In the genomic region with DNA sequence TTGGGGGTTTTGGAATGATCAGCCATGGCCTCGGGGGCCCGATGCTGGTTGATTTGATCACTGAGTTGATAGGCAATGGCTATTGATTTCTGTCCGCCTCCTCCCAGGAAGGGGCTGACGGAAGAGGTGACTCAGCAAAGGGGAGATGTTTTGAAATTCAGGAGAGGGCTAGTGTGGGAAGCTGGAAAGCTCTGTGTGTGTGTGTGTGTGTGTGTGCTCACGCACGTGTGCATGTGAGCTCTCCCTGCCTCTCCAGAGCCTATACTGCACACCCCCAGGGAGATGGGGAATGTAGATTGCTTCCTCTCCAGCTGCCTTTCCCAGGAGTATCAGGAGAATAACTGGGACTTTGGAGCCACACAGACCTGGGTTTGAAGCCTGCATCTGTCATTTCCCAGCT, we compare ENCODE assay signal across 17 cellular contexts.
DNase-seq lines count a peak whose midpoint lies in the region; ATAC-seq and TF ChIP-seq lines count a peak whose summit lies in the region.
"Had no signal": no experiment of that assay in that cellular context is flagged by ENCODE, and none has a peak within 500 bp of the region (broad histone marks: within the 10 kb centered on the region; RNA-seq: fewer than 3 reads in every experiment).

No MANE protein-coding gene starts in this region.

- 54% methylated on average over 6 of the region's 6 CpGs for WGBS in SK-N-SH (ENCODE audit: low lambda C conversion rate)

- H2AFZ ChIP-seq in SU-DHL-6 (ENCODE audit: low read depth, low read length, severe bottlenecking) (no peak overlapping the region), SK-N-SH (ENCODE audit: low read depth) (no peak overlapping the region)

- H3K4me3 ChIP-seq in HEK293 (ENCODE audit: low read depth, low read length) = no peak overlapping the region
- H3K4me3 ChIP-seq in SU-DHL-6 (ENCODE audit: insufficient read depth, low read length, poor library complexity, severe bottlenecking) = no peak overlapping the region
- H3K4me3 ChIP-seq in fibroblast of pulmonary artery (replicated peaks; ENCODE audit: low read depth, low read length) = no peak overlapping the region
- H3K4me3 ChIP-seq in SK-N-SH (ENCODE audit: low read depth in 2 of 2, low read length in 1 of 2) = no peak overlapping the region
- H3K4me3 ChIP-seq: SJCRH30 had no signal

- H3K27ac ChIP-seq in HEK293 (ENCODE audit: extremely low read depth, low read depth, low read length) = no peak overlapping the region
- peak overlapping the region; percentile 98 for H3K27ac ChIP-seq in SU-DHL-6 (ENCODE audit: low read depth, low read length)
- no peak overlapping the region for H3K27ac ChIP-seq in SK-N-SH (ENCODE audit: low read depth in 2 of 2, low read length in 1 of 2)
- H3K27ac ChIP-seq: C4-2B, KMS-11, SJCRH30 had no signal

- CTCF ChIA-PET in HEK293 (lab: Yijun Ruan, JAX) = interaction anchor here (0.7 kb wide), 1 partner anchor 12 kb away, joined by 4 read pairs; no protein-coding TSS in a partner anchor
- CTCF ChIA-PET in SK-N-SH (lab: Yijun Ruan, JAX) = interaction anchor here (1.0 kb wide), 1 partner anchor 193 kb away, joined by 3 read pairs; no protein-coding TSS in a partner anchor

- peak overlapping the region; percentile 97; the same call in 1 of the 2 replicates for H3K9ac ChIP-seq in SU-DHL-6 (ENCODE audit: low read length)
- no peak overlapping the region for H3K9ac ChIP-seq in SK-N-SH
- H3K9ac ChIP-seq: KMS-11 had no signal

- TF ChIP-seq CTCF in HEK293 (tag by site-specific recombination; IDR thresholded peaks at IDR 0.05) = no peak
- no peak for TF ChIP-seq CTCF in SU-DHL-6 (IDR thresholded peaks at IDR 0.05; ENCODE audit: insufficient read depth, low read length, poor library complexity, severe bottlenecking)
- TF ChIP-seq CTCF in fibroblast of pulmonary artery (IDR thresholded peaks at IDR 0.05; ENCODE audit: low read length, missing control alignments) = no peak
- no peak for TF ChIP-seq CTCF in nephron progenitor cell (IDR thresholded peaks at IDR 0.05)
- no peak for TF ChIP-seq CTCF in SK-N-SH (IDR thresholded peaks at IDR 0.05)

- DNase-seq in fibroblast of pulmonary artery (ENCODE audit: low read depth) (peak; percentile 2), nephron progenitor cell (no peak), SK-N-SH (no peak), dedifferentiated amniotic fluid mesenchymal stem cell (ENCODE audit: extremely low spot score) (no peak)
- DNase-seq: ACHN, AML-193, MV-4-11, NCI-H1694 treated with DMSO at 0.1 percent for 48 hours, NCI-H226, NCI-H524, SJCRH30 had no signal

- no peak for ATAC-seq in HG02973 (IDR thresholded peaks at IDR 0.05; ENCODE audit: unreplicated experiment)
- ATAC-seq in HG03097 (IDR thresholded peaks at IDR 0.05; ENCODE audit: low FRiP score, unreplicated experiment) = no peak

- H3K4me2 ChIP-seq in SU-DHL-6 (ENCODE audit: low read depth, low read length, poor library complexity, severe bottlenecking) = peak overlapping the region; percentile 84
- no peak overlapping the region for H3K4me2 ChIP-seq in SK-N-SH
- H3K4me2 ChIP-seq: KMS-11 had no signal

- H3K27ac Mint-ChIP-seq in nephron progenitor cell = peak overlapping the region; percentile 53

- H3K27me3 ChIP-seq in SU-DHL-6 (ENCODE audit: low read length) (no peaks in the 10 kb centered on the region), SK-N-SH (ENCODE audit: insufficient read depth) (no peaks in the 10 kb centered on the region)
- H3K27me3 ChIP-seq: SJCRH30 had no signal

- no peaks in the 10 kb centered on the region for H3K4me1 ChIP-seq in HEK293 (ENCODE audit: control insufficient read depth, insufficient read depth, low read length)
- peaks cover 0 to 13% of the 10 kb centered on the region in 2 experiments; a peak in 1 of 4 replicates for H3K4me1 ChIP-seq in SK-N-SH (ENCODE audit: control insufficient read depth in 1 of 2, insufficient read depth in 2 of 2, low read depth in 1 of 2, low read length in 1 of 2)
- H3K4me1 ChIP-seq: SJCRH30 had no signal

- peaks cover 47% of the 10 kb centered on the region for H3F3A ChIP-seq in SU-DHL-6 (ENCODE audit: insufficient read depth)
- H3F3A ChIP-seq in SK-N-SH (replicated peaks; ENCODE audit: insufficient read depth) = no peaks in the 10 kb centered on the region

- POLR2A ChIA-PET in HEK293 (lab: Yijun Ruan, JAX) = interaction anchor here (0.6 kb wide), 1 partner anchor 22 kb away, joined by 3 read pairs; no protein-coding TSS in a partner anchor
- POLR2A ChIA-PET in SK-N-SH (lab: Yijun Ruan, JAX) = interaction anchor here (0.6 kb wide), 1 partner anchor 24 kb away, joined by 3 read pairs; no protein-coding TSS in a partner anchor

- H3K79me2 ChIP-seq in SU-DHL-6 (ENCODE audit: insufficient read depth, low read length) (peaks cover 100% of the 10 kb centered on the region), SK-N-SH (ENCODE audit: insufficient read depth) (no peaks in the 10 kb centered on the region)

- no peak for TF ChIP-seq RAD21 in SK-N-SH (IDR thresholded peaks at IDR 0.05; ENCODE audit: low read length)

- H3K36me3 ChIP-seq in HEK293 (ENCODE audit: control insufficient read depth in 2 of 2, insufficient read depth in 1 of 2, low read length in 2 of 2) (no peaks in the 10 kb centered on the region), SU-DHL-6 (ENCODE audit: low read length) (peaks cover 28% of the 10 kb centered on the region), SK-N-SH (replicated peaks in 1 of 2; ENCODE audit: control insufficient read depth in 1 of 2, insufficient read depth in 2 of 2, low read length in 1 of 2) (no peaks in the 10 kb centered on the region)
- H3K36me3 ChIP-seq: SJCRH30 had no signal

- TF ChIP-seq EP300 in SK-N-SH (IDR thresholded peaks at IDR 0.05; ENCODE audit: borderline replicate concordance in 1 of 2, low read depth in 1 of 2, low read length in 1 of 2) = no peak

- H3K9me3 Mint-ChIP-seq in nephron progenitor cell = peaks cover 25% of the 10 kb centered on the region

- peaks cover 11% of the 10 kb centered on the region for H3K4me1 Mint-ChIP-seq in nephron progenitor cell

- H4K20me1 ChIP-seq in SU-DHL-6 (ENCODE audit: low read depth, low read length) = peaks cover 25% of the 10 kb centered on the region; the same call in 1 of the 2 replicates
- H4K20me1 ChIP-seq in SK-N-SH (ENCODE audit: insufficient read depth) = no peaks in the 10 kb centered on the region

- H3K9me2 ChIP-seq in SU-DHL-6 (replicated peaks; ENCODE audit: insufficient read depth, low read length) = no peaks in the 10 kb centered on the region
- H3K9me2 ChIP-seq in SK-N-SH = no peaks in the 10 kb centered on the region

- H3K9me3 ChIP-seq in HEK293 (ENCODE audit: control insufficient read depth, insufficient read depth, low read depth, low read length) = no peaks in the 10 kb centered on the region
- H3K9me3 ChIP-seq in SU-DHL-6 (ENCODE audit: insufficient read depth, low read length) = no peaks in the 10 kb centered on the region
- H3K9me3 ChIP-seq in SK-N-SH = no peaks in the 10 kb centered on the region
- H3K9me3 ChIP-seq: SJCRH30 had no signal

- no peak overlapping the region for H3K4me3 Mint-ChIP-seq in nephron progenitor cell

- H3K27me3 Mint-ChIP-seq in nephron progenitor cell (ENCODE audit: low read depth, poor library complexity) = peaks cover 16% of the 10 kb centered on the region

- H3K36me3 Mint-ChIP-seq in nephron progenitor cell (ENCODE audit: low read depth) = peaks cover 11% of the 10 kb centered on the region

TF ChIP-seq in HEK293, 187 proteins besides CTCF, POLR2A, EP300 and RAD21:
- peak; percentile 55 for TF ChIP-seq ZFHX2 (tag by site-specific recombination; conservative IDR thresholded peaks at IDR 0.05)
- no peak for TF ChIP-seq ZNF514 (tag by site-specific recombination; IDR thresholded peaks at IDR 0.05)

TF ChIP-seq in SK-N-SH, 30 proteins besides CTCF, POLR2A, EP300 and RAD21 (continues in another document):
- TF ChIP-seq, protein P1, sequence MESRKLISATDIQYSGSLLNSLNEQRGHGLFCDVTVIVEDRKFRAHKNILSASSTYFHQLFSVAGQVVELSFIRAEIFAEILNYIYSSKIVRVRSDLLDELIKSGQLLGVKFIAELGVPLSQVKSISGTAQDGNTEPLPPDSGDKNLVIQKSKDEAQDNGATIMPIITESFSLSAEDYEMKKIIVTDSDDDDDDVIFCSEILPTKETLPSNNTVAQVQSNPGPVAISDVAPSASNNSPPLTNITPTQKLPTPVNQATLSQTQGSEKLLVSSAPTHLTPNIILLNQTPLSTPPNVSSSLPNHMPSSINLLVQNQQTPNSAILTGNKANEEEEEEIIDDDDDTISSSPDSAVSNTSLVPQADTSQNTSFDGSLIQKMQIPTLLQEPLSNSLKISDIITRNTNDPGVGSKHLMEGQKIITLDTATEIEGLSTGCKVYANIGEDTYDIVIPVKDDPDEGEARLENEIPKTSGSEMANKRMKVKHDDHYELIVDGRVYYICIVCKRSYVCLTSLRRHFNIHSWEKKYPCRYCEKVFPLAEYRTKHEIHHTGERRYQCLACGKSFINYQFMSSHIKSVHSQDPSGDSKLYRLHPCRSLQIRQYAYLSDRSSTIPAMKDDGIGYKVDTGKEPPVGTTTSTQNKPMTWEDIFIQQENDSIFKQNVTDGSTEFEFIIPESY (IDR thresholded peaks at IDR 0.05; ENCODE audit: borderline replicate concordance, low read depth) = no peak
- no peak for TF ChIP-seq NFIC (IDR thresholded peaks at IDR 0.05; ENCODE audit: borderline replicate concordance)
- TF ChIP-seq JUND (IDR thresholded peaks at IDR 0.05) = no peak
- TF ChIP-seq GATA2 (CRISPR knock-in tag; IDR thresholded peaks at IDR 0.05) = no peak
- TF ChIP-seq MXI1 (IDR thresholded peaks at IDR 0.05; ENCODE audit: low read depth, low read length) = no peak
- TF ChIP-seq ELF1 (IDR thresholded peaks at IDR 0.05) = no peak
- TF ChIP-seq EZH2phosphoT487 (IDR thresholded peaks at IDR 0.05; ENCODE audit: borderline replicate concordance, low read depth) = no peak
- no peak for TF ChIP-seq MEF2A (IDR thresholded peaks at IDR 0.05; ENCODE audit: borderline replicate concordance, low read depth)
- no peak for TF ChIP-seq FOSL2 (IDR thresholded peaks at IDR 0.05; ENCODE audit: borderline replicate concordance, low read depth)
- no peak for TF ChIP-seq SMC3 (IDR thresholded peaks at IDR 0.05; ENCODE audit: low read depth, low read length)
